8 cellular contexts compared by ENCODE assay signal in the genomic region with DNA sequence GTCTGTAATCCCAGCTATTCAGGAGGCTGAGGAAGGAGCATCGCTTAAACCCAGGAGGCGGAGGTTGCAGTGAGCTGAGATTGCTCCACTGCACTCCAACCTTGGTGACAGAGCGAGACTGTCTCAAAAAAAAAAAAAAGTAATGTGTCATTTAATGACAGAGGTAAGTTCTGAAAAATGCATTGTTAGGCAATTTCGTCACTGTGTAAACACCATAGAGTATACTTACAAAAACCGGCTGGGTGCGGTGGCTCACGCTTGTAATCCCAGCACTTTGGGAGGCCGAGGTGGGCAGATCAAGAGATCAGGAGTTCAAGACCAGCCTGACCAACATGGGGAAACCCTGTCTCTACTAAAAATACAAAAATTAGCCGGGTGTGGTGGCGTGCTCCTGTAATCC. TPM values are rescaled to one million over a fixed set of nuclear protein-coding genes. Genes with fewer than 3 reads are reported as not detected.
DNase-seq lines count a peak whose midpoint lies in the region; ATAC-seq, FAIRE-seq and TF ChIP-seq lines count a peak whose summit lies in the region.
"Not testable (repeated sequence)": the region's sequence is repeated elsewhere in the genome, so short reads cannot be mapped to it uniquely, and the experiment has no call there.

No MANE protein-coding gene starts in this region.

- FAIRE-seq in A549 (lab: Jason Lieb, UNC): not testable (repeated sequence)

- POLR2A ChIA-PET in A549 (lab: Yijun Ruan, JAX): not testable (repeated sequence)

- H3K4me2 ChIP-seq in A549: 0 out of 3 replicates have a peak overlapping the region, but pooled peaks have one; percentile 19
- not testable (repeated sequence) for H3K4me2 ChIP-seq in trophoblast cell (ENCODE audit: low read length)

- not testable (repeated sequence) for H3K9me3 ChIP-seq in A549; trophoblast cell (ENCODE audit: insufficient read depth, low read depth, low read length)

- not testable (repeated sequence) for H4K91ac ChIP-seq in trophoblast cell (ENCODE audit: low read depth, low read length)

- not testable (repeated sequence) for TF ChIP-seq POLR2A in A549 (IDR thresholded peaks at IDR 0.05; ENCODE audit: low read length)

- H4K8ac ChIP-seq in trophoblast cell (ENCODE audit: low read depth, low read length): not testable (repeated sequence)

- peaks cover 31% of the 10 kb centered on the region for H3K36me3 Mint-ChIP-seq in activated naive CD4-positive, alpha-beta T cell treated with anti-CD3 and anti-CD28 coated beads, Interleukin-2, amount 10 ng/mL, durations not matched to agents 7 days and 5 days
- not testable (repeated sequence) for H3K36me3 Mint-ChIP-seq in chondrocyte (ENCODE audit: low read depth)

- H3K4me3 ChIP-seq in A549; trophoblast cell (ENCODE audit: low read depth, low read length): not testable (repeated sequence)

- H2BK5ac ChIP-seq in trophoblast cell (ENCODE audit: low read depth, low read length, poor library complexity): not testable (repeated sequence)

- not testable (repeated sequence) for H3K79me2 ChIP-seq in trophoblast cell (ENCODE audit: control insufficient read depth, insufficient read depth, low read length, poor library complexity)

- TF ChIP-seq RAD21 in A549 (conservative IDR thresholded peaks at IDR 0.05 in 1 of 2, IDR thresholded peaks at IDR 0.05 in 1 of 2): not testable (repeated sequence)

- not testable (repeated sequence) for TF ChIP-seq CTCF in A549 (IDR thresholded peaks at IDR 0.05); chondrocyte (IDR thresholded peaks at IDR 0.05)

- not testable (repeated sequence) for H3K4me3 Mint-ChIP-seq in activated naive CD4-positive, alpha-beta T cell treated with anti-CD3 and anti-CD28 coated beads, Interleukin-2, amount 10 ng/mL, durations not matched to agents 7 days and 5 days; chondrocyte (ENCODE audit: unreplicated experiment)

- not testable (repeated sequence) for H3K27me3 Mint-ChIP-seq in activated naive CD4-positive, alpha-beta T cell treated with anti-CD3 and anti-CD28 coated beads, Interleukin-2, amount 10 ng/mL, durations not matched to agents 7 days and 5 days; chondrocyte (ENCODE audit: low read depth)

- not testable (repeated sequence) for H2BK12ac ChIP-seq in trophoblast cell (ENCODE audit: low read length)

- H3K27me3 ChIP-seq in trophoblast cell (ENCODE audit: insufficient read depth, low read length): not testable (repeated sequence)

- not testable (repeated sequence) for H4K12ac ChIP-seq in trophoblast cell (ENCODE audit: low read depth, low read length)

- DNase-seq in A549 (ENCODE audit: low read depth in 1 of 2, low spot score in 1 of 2) (peak in 1 of 2 experiments; percentile 89), ELR (ENCODE audit: low read depth) (peak; percentile 65), M059J (ENCODE audit: low read depth) (peak; percentile 77), RKO (ENCODE audit: low spot score) (peak; percentile 57), trophoblast cell (peak; percentile 86 to 97)
- DNase-seq in activated naive CD4-positive, alpha-beta T cell treated with anti-CD3 and anti-CD28 coated beads, Interleukin-2, amount 10 ng/mL, durations not matched to agents 7 days and 5 days; chondrocyte (ENCODE audit: low spot score); left lobe of liver (ENCODE audit: low spot score): not testable (repeated sequence)

- not testable (repeated sequence) for TF ChIP-seq EP300 in A549 (IDR thresholded peaks at IDR 0.05)

- ATAC-seq in A549 (peak; percentile 54 to 66), left lobe of liver (peak; percentile 36)

- peaks cover 54% of the 10 kb centered on the region for H3K4me1 ChIP-seq in A549
- H3K4me1 ChIP-seq in trophoblast cell (ENCODE audit: control insufficient read depth in 1 of 2, insufficient read depth in 2 of 2, low read length in 2 of 2): not testable (repeated sequence)

- not testable (repeated sequence) for H3K4me1 Mint-ChIP-seq in activated naive CD4-positive, alpha-beta T cell treated with anti-CD3 and anti-CD28 coated beads, Interleukin-2, amount 10 ng/mL, durations not matched to agents 7 days and 5 days
- peaks cover 17% of the 10 kb centered on the region for H3K4me1 Mint-ChIP-seq in chondrocyte (ENCODE audit: low read depth)

- peaks cover 13 to 18% of the 10 kb centered on the region in 2 experiments for H3K36me3 ChIP-seq in trophoblast cell (ENCODE audit: control insufficient read depth in 1 of 2, insufficient read depth in 2 of 2, low read length in 2 of 2)

- not testable (repeated sequence) for H3K9me3 Mint-ChIP-seq in activated naive CD4-positive, alpha-beta T cell treated with anti-CD3 and anti-CD28 coated beads, Interleukin-2, amount 10 ng/mL, durations not matched to agents 7 days and 5 days; chondrocyte (ENCODE audit: low read depth)

- not testable (repeated sequence) for H3K18ac ChIP-seq in trophoblast cell (ENCODE audit: low read length)

- not testable (repeated sequence) for H3K23ac ChIP-seq in trophoblast cell (ENCODE audit: low read length)

- H3K27ac ChIP-seq in A549: peak overlapping the region; percentile 13 to 97; a peak in 3 of 6 replicates
- H3K27ac ChIP-seq in trophoblast cell (ENCODE audit: low read depth, low read length): not testable (repeated sequence)

- H2BK120ac ChIP-seq in trophoblast cell (ENCODE audit: insufficient read depth, low read length, poor library complexity): not testable (repeated sequence)

- not testable (repeated sequence) for H2AK5ac ChIP-seq in trophoblast cell (ENCODE audit: low read length)

- H2AFZ ChIP-seq in trophoblast cell (ENCODE audit: insufficient read depth, low read length, poor library complexity): not testable (repeated sequence)

- not testable (repeated sequence) for H3K4ac ChIP-seq in trophoblast cell (ENCODE audit: low read depth, low read length)

- CTCF ChIA-PET in A549 (lab: Yijun Ruan, JAX): interaction anchor here (0.9 to 2.7 kb wide), 6 partner anchors 9 to 254 kb away, joined by 3 to 10 read pairs (median 4); no protein-coding TSS in a partner anchor
- CTCF ChIA-PET in activated naive CD4-positive, alpha-beta T cell treated with anti-CD3 and anti-CD28 coated beads, Interleukin-2, amount 10 ng/mL, durations not matched to agents 7 days and 5 days (lab: Charles Lee): interaction anchor here (1.0 kb wide), 1 partner anchor 25 kb away, joined by 3 read pairs; no protein-coding TSS in a partner anchor

- peak overlapping the region; percentile 49 for H3K27ac Mint-ChIP-seq in activated naive CD4-positive, alpha-beta T cell treated with anti-CD3 and anti-CD28 coated beads, Interleukin-2, amount 10 ng/mL, durations not matched to agents 7 days and 5 days
- peak overlapping the region; percentile 36 for H3K27ac Mint-ChIP-seq in chondrocyte (ENCODE audit: unreplicated experiment)

- not testable (repeated sequence) for H3K79me1 ChIP-seq in trophoblast cell (ENCODE audit: low read length)

- not testable (repeated sequence) for H3K14ac ChIP-seq in trophoblast cell (ENCODE audit: low read length)

- 8% methylated on average over 8 of the region's 10 CpGs for WGBS in A549 (ENCODE audit: missing lambda C conversion rate)
- no CpG with 5 or more reads among the region's 10 CpGs for WGBS in trophoblast cell (ENCODE audit: extremely low coverage, insufficient coverage, insufficient read length)

- H3K9ac ChIP-seq in trophoblast cell (ENCODE audit: low read length): not testable (repeated sequence)

TF ChIP-seq in A549, 52 proteins besides CTCF, POLR2A, EP300 and RAD21 (continues in another document):
- not testable (repeated sequence) for TF ChIP-seq FOSL2 (IDR thresholded peaks at IDR 0.05)
- peak; percentile 76 for TF ChIP-seq FOSL2 (CRISPR knock-in tag; IDR thresholded peaks at IDR 0.05)

RNA-seq across cellular contexts. Expression of gene SNU13, which starts 16.6 kb away (rescaled TPM):
- 113 and 118 TPM in 2 replicates for polyA plus RNA-seq in A549 (2011; rRNA removed)
- 288 and 346 TPM in 2 replicates for polyA plus RNA-seq in A549 (2012; cell fraction: cytosol; rRNA removed)
- polyA plus RNA-seq in A549 (2012; cell fraction: nucleus; rRNA removed): 105 and 164 TPM in 2 replicates
- 92.2 to 102 TPM (median 94.7 TPM) in 3 replicates for polyA plus RNA-seq in A549 (2017; fragmentation: RNase III; extraction: RNeasy Plus Mini Kit Qiagen cat#74134 plus additional on column Dnase treatment)
- 87.3 and 123 TPM in 2 replicates for polyA minus RNA-seq in A549 (2011; rRNA and poly(A)+ RNA removed)
- total RNA-seq in M059J (2014; rRNA removed; shearing (Covaris generic)): 77.7 and 96.3 TPM in 2 replicates
- 88.8 to 111 TPM (median 89.5 TPM) in 3 replicates for total RNA-seq in chondrocyte
- total RNA-seq in left lobe of liver: 39.7 TPM
- polyA plus RNA-seq in trophoblast cell (2013): 142 and 148 TPM in 2 replicates

RNA-seq across cellular contexts. Expression of gene MEI1, which starts 27.2 kb away (rescaled TPM):
- polyA plus RNA-seq in A549 (2011; rRNA removed) (0.07 and 0.12 TPM in 2 replicates), A549 (2017; fragmentation: RNase III; extraction: RNeasy Plus Mini Kit Qiagen cat#74134 plus additional on column Dnase treatment) (not detected in 3 replicates)
- 0.05 TPM in 1 of 2 replicates, not detected in the other for polyA plus RNA-seq in A549 (2012; cell fraction: cytosol; rRNA removed)
- 0.17 and 0.29 TPM in 2 replicates for polyA plus RNA-seq in A549 (2012; cell fraction: nucleus; rRNA removed)
- 0.54 TPM in 1 of 2 replicates, not detected in the other for polyA minus RNA-seq in A549 (2011; rRNA and poly(A)+ RNA removed)
- 0.30 TPM in 1 of 2 replicates, not detected in the other for total RNA-seq in M059J (2014; rRNA removed; shearing (Covaris generic))
- total RNA-seq in chondrocyte (0.40 to 0.85 TPM in 2 of 3 replicates, not detected in the other), left lobe of liver (0.53 TPM)
- polyA plus RNA-seq in trophoblast cell (2013): 0.08 and 0.32 TPM in 2 replicates

RNA-seq across cellular contexts. Expression of gene XRCC6, which starts 51.0 kb away (rescaled TPM):
- polyA plus RNA-seq in A549 (2011; rRNA removed) (139 and 189 TPM in 2 replicates), A549 (2017; fragmentation: RNase III; extraction: RNeasy Plus Mini Kit Qiagen cat#74134 plus additional on column Dnase treatment) (556 to 624 TPM (median 577 TPM) in 3 replicates)
- 121 and 126 TPM in 2 replicates for polyA plus RNA-seq in A549 (2012; cell fraction: cytosol; rRNA removed)
- polyA plus RNA-seq in A549 (2012; cell fraction: nucleus; rRNA removed): 84.5 and 142 TPM in 2 replicates
- polyA minus RNA-seq in A549 (2011; rRNA and poly(A)+ RNA removed): 119 and 140 TPM in 2 replicates
- total RNA-seq in M059J (2014; rRNA removed; shearing (Covaris generic)): 392 and 397 TPM in 2 replicates
- total RNA-seq in chondrocyte (156 to 210 TPM (median 161 TPM) in 3 replicates), left lobe of liver (65.9 TPM)
- polyA plus RNA-seq in trophoblast cell (2013): 228 and 236 TPM in 2 replicates

RNA-seq across cellular contexts. Expression of gene DESI1, which starts 51.3 kb away (rescaled TPM):
- 19.4 and 22.7 TPM in 2 replicates for polyA plus RNA-seq in A549 (2011; rRNA removed)
- polyA plus RNA-seq in A549 (2012; cell fraction: cytosol; rRNA removed): 10.0 and 14.7 TPM in 2 replicates
- polyA plus RNA-seq in A549 (2012; cell fraction: nucleus; rRNA removed): 16.4 and 20.8 TPM in 2 replicates
- polyA plus RNA-seq in A549 (2017; fragmentation: RNase III; extraction: RNeasy Plus Mini Kit Qiagen cat#74134 plus additional on column Dnase treatment): 13.9 to 17.1 TPM (median 14.9 TPM) in 3 replicates
- polyA minus RNA-seq in A549 (2011; rRNA and poly(A)+ RNA removed): 24.7 and 24.9 TPM in 2 replicates
- 20.0 and 26.0 TPM in 2 replicates for total RNA-seq in M059J (2014; rRNA removed; shearing (Covaris generic))
- 29.5 to 33.9 TPM (median 29.8 TPM) in 3 replicates for total RNA-seq in chondrocyte
- 40.5 TPM for total RNA-seq in left lobe of liver
- polyA plus RNA-seq in trophoblast cell (2013): 15.8 and 17.3 TPM in 2 replicates
